Comparison of ENCODE assay signal across 8 cellular contexts in the genomic region with DNA sequence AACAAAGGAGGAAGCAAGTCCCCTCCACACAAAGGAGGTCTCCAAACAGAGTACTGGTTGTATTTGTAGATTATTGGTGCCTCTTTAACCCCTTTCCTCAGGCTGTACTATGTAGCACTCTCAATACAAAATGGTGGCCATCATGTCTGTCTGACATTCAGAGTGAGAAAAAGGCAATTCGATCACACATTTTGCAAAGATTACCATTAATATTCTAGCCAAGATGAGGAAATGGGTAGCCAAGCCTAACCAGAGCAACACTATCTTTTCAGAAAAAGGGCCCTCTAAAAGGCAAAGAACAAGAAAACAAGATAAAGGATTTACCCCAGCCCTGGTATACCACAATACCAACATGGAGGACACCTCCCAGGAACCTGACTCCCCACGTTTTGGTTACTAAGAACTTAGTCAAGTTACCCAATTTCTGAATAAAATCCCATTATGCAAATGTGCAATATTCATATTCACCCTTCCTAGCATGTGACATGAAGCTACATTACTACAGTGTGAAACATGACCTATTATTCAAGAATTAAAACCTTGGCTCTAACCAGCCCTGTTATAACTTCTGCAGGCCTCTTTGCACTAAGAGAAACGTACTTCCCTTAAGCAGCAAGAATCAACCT. TPM values are rescaled to one million over a fixed set of nuclear protein-coding genes. Genes with fewer than 3 reads are reported as not detected.
DNase-seq lines count a peak whose midpoint lies in the region; ATAC-seq and TF ChIP-seq lines count a peak whose summit lies in the region.

No MANE protein-coding gene starts in this region.

- WGBS in sigmoid colon, 2 donors: 41 to 52% methylated on average over 3 of the region's 3 CpGs

- H3K4me1 ChIP-seq in cardiac muscle cell (ENCODE audit: low read depth) (peaks cover 23% of the 10 kb centered on the region), sigmoid colon (peaks cover 0 to 54% (median 33%) of the 10 kb centered on the region in 4 donors)

- TF ChIP-seq CTCF in cardiac muscle cell (IDR thresholded peaks at IDR 0.05; ENCODE audit: low read depth, low read length) (no peak), WERI-Rb-1 (IDR thresholded peaks at IDR 0.05; ENCODE audit: low read depth, low read length) (no peak), fibroblast of villous mesenchyme (IDR thresholded peaks at IDR 0.05; ENCODE audit: insufficient read depth, low read depth, low read length) (no peak), sigmoid colon (IDR thresholded peaks at IDR 0.05) (no peak)

- H3K9me3 ChIP-seq in cardiac muscle cell (ENCODE audit: low read depth) (no peaks in the 10 kb centered on the region), WERI-Rb-1 (ENCODE audit: severe bottlenecking) (no peaks in the 10 kb centered on the region), sigmoid colon (no peaks in the 10 kb centered on the region)

- H3K4me3 ChIP-seq in cardiac muscle cell (peak overlapping the region; percentile 93), WERI-Rb-1 (ENCODE audit: low read depth, low read length) (peak overlapping the region; percentile 69), fibroblast of villous mesenchyme (ENCODE audit: low read depth, low read length) (peak overlapping the region; percentile 92), sigmoid colon (peak overlapping the region in 3 of 4 donors; percentile 76 to 97 (median 87))

- H3K36me3 ChIP-seq in cardiac muscle cell (no peaks in the 10 kb centered on the region), WERI-Rb-1 (peaks cover 4% of the 10 kb centered on the region; the same call in 1 of the 2 replicates), sigmoid colon (no peaks in the 10 kb centered on the region)

- intact Hi-C loops in cardiac septum (cut with DNase I) (loop anchor here (5.0 kb wide), 1 partner anchor 151 kb away; a partner anchor contains a TSS), sigmoid colon (cut with DNase I) (no loop called here)

- ATAC-seq in HG02798 (IDR thresholded peaks at IDR 0.05; ENCODE audit: poor library complexity, unreplicated experiment) (no peak), HG03521 (IDR thresholded peaks at IDR 0.05; ENCODE audit: unreplicated experiment) (no peak)

- H3K27me3 ChIP-seq in cardiac muscle cell (no peaks in the 10 kb centered on the region), WERI-Rb-1 (ENCODE audit: insufficient read depth, low read depth, severe bottlenecking) (no peaks in the 10 kb centered on the region), sigmoid colon (no peaks in the 10 kb centered on the region)

- TF ChIP-seq POLR2A in sigmoid colon (IDR thresholded peaks at IDR 0.05): no peak

- H3K27ac ChIP-seq in cardiac muscle cell: peak overlapping the region; percentile 90
- H3K27ac ChIP-seq in WERI-Rb-1: peak overlapping the region; percentile 85; the same call in 1 of the 2 replicates
- H3K27ac ChIP-seq in sigmoid colon: peak overlapping the region; percentile 84 to 95 (median 91)

- TF ChIP-seq EP300 in sigmoid colon (IDR thresholded peaks at IDR 0.05): no peak

- peak in 1 of 2 donors; percentile 25 for DNase-seq in cardiac muscle cell (ENCODE audit: low read depth in 1 of 2, low spot score in 1 of 2)
- DNase-seq in cardiac septum (ENCODE audit: low spot score): no peak
- DNase-seq in WERI-Rb-1: no peak
- DNase-seq in fibroblast of villous mesenchyme (ENCODE audit: low read depth): no peak
- no peak for DNase-seq in sigmoid colon
- DNase-seq in activated CD4-positive, CD25-positive, alpha-beta regulatory T cell (lab: John Stamatoyannopoulos, UW): no peak

RNA-seq across cellular contexts. Expression of a gene that starts 2.2 kb away (rescaled TPM):
- 108 and 165 TPM in 2 replicates for total RNA-seq in cardiac muscle cell
- polyA plus RNA-seq in cardiac muscle cell: 141 and 210 TPM in 2 replicates
- total RNA-seq in cardiac septum: 21.7 TPM
- 112 and 138 TPM in 2 replicates for total RNA-seq in fibroblast of villous mesenchyme
- 10 to 100 TPM; 29.7 to 68.1 (median 39.6) TPM for total RNA-seq in sigmoid colon
- 10 to 100 TPM; 10.9 to 16.7 (median 12.0) TPM for polyA plus RNA-seq in sigmoid colon

RNA-seq across cellular contexts. Expression of a gene that starts 4.8 kb away (rescaled TPM):
- total RNA-seq in cardiac muscle cell (17.7 and 19.8 TPM in 2 replicates), cardiac septum (1.7 TPM), fibroblast of villous mesenchyme (0.64 TPM in 1 of 2 replicates, not detected in the other), sigmoid colon (not detected)
- polyA plus RNA-seq in cardiac muscle cell (67.4 and 92.9 TPM in 2 replicates), sigmoid colon (1 to 10 TPM in 2 of 3 donors, not detected in 1; 1.6 to 1.7 TPM)
